ENCODE assay signal across 16 cellular contexts in genomic region chr7:3164363-3164762, GRCh38.
DNase-seq lines count a peak whose midpoint lies in the region; ATAC-seq, FAIRE-seq and TF ChIP-seq lines count a peak whose summit lies in the region.
"Had no signal": no experiment of that assay in that cellular context is flagged by ENCODE, and none has a peak within 500 bp of the region (broad histone marks: within the 10 kb centered on the region; RNA-seq: fewer than 3 reads in every experiment).

No MANE protein-coding gene starts in this region.

- no peaks in the 10 kb centered on the region for H3K9me3 ChIP-seq in body of pancreas
- H3K9me3 ChIP-seq: transverse colon had no signal

- 7 to 13% methylated on average over 10 of the region's 10 CpGs for WGBS in body of pancreas, 2 donors

- no peak overlapping the region for H3K4me3 ChIP-seq in body of pancreas
- H3K4me3 ChIP-seq: transverse colon had no signal

- DNase-seq in NCI-H526 (lab: John Stamatoyannopoulos, UW) (peak; percentile 24 to 54), NCI-H526 treated with DMSO at 0.1 percent for 48 hours (lab: John Stamatoyannopoulos, UW) (no peak), body of pancreas (peak; percentile 34 to 59 (median 42)), islet precursor cell (peak; percentile 92), urothelium cell line (ENCODE audit: low spot score) (no peak), NOMO-1 treated with DMSO at 0.1 percent for 48 hours (lab: John Stamatoyannopoulos, UW; ENCODE audit: unreplicated experiment) (no peak), KG1 (lab: John Stamatoyannopoulos, UW) (no peak), GOT3 (lab: John Stamatoyannopoulos, UW) (no peak)
- DNase-seq: activated CD4-positive, alpha-beta T cell treated with anti-CD3 and anti-CD28 coated beads, Interleukin-2, amount 50 U/mL, for 4 hours; amygdala; COR-L47; naive B cell; NCI-H1694; SHP77 treated with DMSO at 0.1 percent for 48 hours; stimulated activated naive CD8-positive, alpha-beta T cell treated with anti-CD3 and anti-CD28 coated beads, Interleukin-15, Interleukin-2, amounts not matched to agents 100 U/mL and 50 U/mL, for 24 hours; transverse colon had no signal

- TF ChIP-seq CTCF in body of pancreas (IDR thresholded peaks at IDR 0.05): no peak

- peak; percentile 66 for FAIRE-seq in urothelium cell line (lab: Jason Lieb, UNC)

- peak; percentile 28 for ATAC-seq in body of pancreas
- ATAC-seq: stimulated activated naive CD8-positive, alpha-beta T cell treated with anti-CD3 and anti-CD28 coated beads, Interleukin-15, Interleukin-2, amounts not matched to agents 100 U/mL and 50 U/mL, for 24 hours had no signal

- peak overlapping the region; percentile 89 to 98 (median 90) for H3K27ac ChIP-seq in body of pancreas
- H3K27ac ChIP-seq: transverse colon had no signal

- H3K36me3 ChIP-seq in body of pancreas (replicated peaks in 1 of 2; ENCODE audit: insufficient read depth in 1 of 2, low read depth in 2 of 2): no peaks in the 10 kb centered on the region
- H3K36me3 ChIP-seq: transverse colon had no signal

- intact Hi-C loops in body of pancreas (cut with DNase I): no loop called here

- TF ChIP-seq POLR2A in body of pancreas (IDR thresholded peaks at IDR 0.05): no peak

- H3K4me1 ChIP-seq in body of pancreas: peaks cover 67% of the 10 kb centered on the region
- H3K4me1 ChIP-seq: transverse colon had no signal

- no peaks in the 10 kb centered on the region for H3K27me3 ChIP-seq in body of pancreas
- H3K27me3 ChIP-seq: transverse colon had no signal

Comparison
In these comparisons a context has a peak if more than half of its experiments do, and no peak if none do; other contexts are left out.
1. DNase-seq: peak in NCI-H526 (2 of 2), body of pancreas (4 of 4) and islet precursor cell (single experiment); none in NCI-H526 treated with DMSO at 0.1 percent for 48 hours (single experiment), urothelium cell line (single experiment), NOMO-1 treated with DMSO at 0.1 percent for 48 hours (single experiment), KG1 (single experiment) and GOT3 (single experiment).